8 cellular contexts compared by ENCODE assay signal in the genomic region with DNA sequence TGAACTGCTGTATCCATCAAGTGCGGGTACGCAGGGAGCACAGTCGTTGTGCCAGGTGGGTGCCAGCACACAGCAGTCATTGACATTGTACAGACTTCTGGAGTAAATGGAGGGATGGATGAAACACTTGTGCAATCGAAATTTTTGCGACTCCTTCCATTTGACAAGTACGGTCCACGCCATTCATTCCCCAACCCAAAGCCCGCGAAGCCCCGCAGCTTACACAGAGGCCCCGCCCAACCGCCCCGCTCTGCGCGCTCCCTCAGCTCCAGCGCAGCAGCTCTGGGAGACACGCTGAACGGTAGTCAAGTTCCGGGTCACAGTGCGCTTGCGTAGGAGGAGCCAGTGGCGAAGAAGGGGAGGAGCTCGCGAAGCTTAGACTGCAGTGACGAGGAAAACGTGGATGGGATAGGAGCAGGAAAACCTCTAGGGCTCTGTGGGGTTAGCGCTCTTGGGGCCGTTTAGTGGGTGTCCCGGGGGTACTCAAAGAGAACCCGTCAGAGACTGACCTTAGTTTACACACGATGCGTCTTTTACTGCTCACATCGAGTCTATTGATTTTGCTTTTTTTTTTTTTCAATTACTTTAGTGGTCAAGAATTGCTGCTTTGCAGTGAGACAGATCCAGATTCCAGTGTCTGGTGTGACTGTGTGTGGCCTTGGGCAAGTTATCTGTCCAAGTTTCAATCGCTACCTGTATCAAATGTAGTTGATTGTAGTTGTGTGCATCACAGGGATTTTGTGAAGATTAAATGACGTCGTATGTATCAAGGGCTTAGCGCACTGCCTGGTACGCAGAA. TPM values are rescaled to one million over a fixed set of nuclear protein-coding genes. Genes with fewer than 3 reads are reported as not detected.
DNase-seq lines count a peak whose midpoint lies in the region; ATAC-seq and TF ChIP-seq lines count a peak whose summit lies in the region.

No MANE protein-coding gene starts in this region.

- H3K27me3 Mint-ChIP-seq in T-helper 2 cell treated with Interferon-gamma antibody and Interleukin-4, amounts not matched to agents 5 μg/mL and 100 μg/mL, for 36 hours (ENCODE audit: low read depth) = peaks cover 17% of the 10 kb centered on the region

- in situ Hi-C loops in GM13977 (cut with MboI; ENCODE audit: low pct_unique_long_range_greater_than_20kb, low sequenced_read_pairs, unreplicated experiment) = no loop called here

- peak; percentile 89 for DNase-seq in GM13977 (ENCODE audit: low spot score)
- DNase-seq in NCI-H1694 (lab: John Stamatoyannopoulos, UW) = peak; percentile 64
- DNase-seq in T-helper 2 cell treated with Interferon-gamma antibody and Interleukin-4, amounts not matched to agents 5 μg/mL and 100 μg/mL, for 36 hours (ENCODE audit: low spot score) = peak; percentile 85
- DNase-seq in astrocyte of the hippocampus (ENCODE audit: low read depth, low spot score) = peak; percentile 94
- DNase-seq in hippocampal formation (lab: John Stamatoyannopoulos, UW) = peak; percentile 90
- peak; percentile 91 for DNase-seq in renal cortical epithelial cell (ENCODE audit: low read depth)
- no peak for DNase-seq in NCI-H1048 (lab: John Stamatoyannopoulos, UW)

- peaks cover 2% of the 10 kb centered on the region for H3K36me3 Mint-ChIP-seq in T-helper 2 cell treated with Interferon-gamma antibody and Interleukin-4, amounts not matched to agents 5 μg/mL and 100 μg/mL, for 36 hours (ENCODE audit: low read depth)

- peaks cover 4% of the 10 kb centered on the region for H3K9me3 Mint-ChIP-seq in T-helper 2 cell treated with Interferon-gamma antibody and Interleukin-4, amounts not matched to agents 5 μg/mL and 100 μg/mL, for 36 hours

- H3K4me1 Mint-ChIP-seq in T-helper 2 cell treated with Interferon-gamma antibody and Interleukin-4, amounts not matched to agents 5 μg/mL and 100 μg/mL, for 36 hours (ENCODE audit: low read depth) = peaks cover 12% of the 10 kb centered on the region

- peak overlapping the region; percentile 87 for H3K4me3 Mint-ChIP-seq in T-helper 2 cell treated with Interferon-gamma antibody and Interleukin-4, amounts not matched to agents 5 μg/mL and 100 μg/mL, for 36 hours

- ATAC-seq in HG02852 (IDR thresholded peaks at IDR 0.05; ENCODE audit: unreplicated experiment) = peak; percentile 99

- peak overlapping the region; percentile 84 for H3K27ac Mint-ChIP-seq in T-helper 2 cell treated with Interferon-gamma antibody and Interleukin-4, amounts not matched to agents 5 μg/mL and 100 μg/mL, for 36 hours

- no peak for TF ChIP-seq CTCF in GM13977 (IDR thresholded peaks at IDR 0.05; ENCODE audit: extremely low read depth, insufficient read depth, missing control alignments)

RNA-seq across cellular contexts. Expression of gene MSANTD3, which starts 15.3 kb away (rescaled TPM):
- 55.1 and 104 TPM in 2 replicates for total RNA-seq in renal cortical epithelial cell

RNA-seq across cellular contexts. Expression of gene TEX10, which starts 58.9 kb away (rescaled TPM):
- 29.3 and 35.3 TPM in 2 replicates for total RNA-seq in renal cortical epithelial cell
